Comparison of ENCODE assay signal across 15 cellular contexts in genomic region chr16:15856217-15856616, GRCh38. TPM values are rescaled to one million over a fixed set of nuclear protein-coding genes. Genes with fewer than 3 reads are reported as not detected.
DNase-seq lines count a peak whose midpoint lies in the region; ATAC-seq and TF ChIP-seq lines count a peak whose summit lies in the region.
"Had no signal": no experiment of that assay in that cellular context is flagged by ENCODE, and none has a peak within 500 bp of the region (broad histone marks: within the 10 kb centered on the region; RNA-seq: fewer than 3 reads in every experiment).

No MANE protein-coding gene starts in this region.

- H3K4me2 ChIP-seq in SU-DHL-6 (ENCODE audit: low read depth, low read length, poor library complexity, severe bottlenecking) (peak overlapping the region; percentile 97), hepatocyte (no peak overlapping the region)

- ATAC-seq in lower lobe of right lung (no peak), GM21360 (IDR thresholded peaks at IDR 0.05; ENCODE audit: unreplicated experiment) (no peak)
- ATAC-seq: body of pancreas had no signal

- peaks cover 28% of the 10 kb centered on the region for H3F3A ChIP-seq in SU-DHL-6 (ENCODE audit: insufficient read depth)

- H3K4me1 ChIP-seq in lower lobe of right lung (peaks cover 15% of the 10 kb centered on the region), testis (peaks cover 6% of the 10 kb centered on the region), hepatocyte (ENCODE audit: insufficient read depth) (no peaks in the 10 kb centered on the region)

- H3K36me3 ChIP-seq in SU-DHL-6 (ENCODE audit: low read length) (no peaks in the 10 kb centered on the region; the same call in 1 of the 2 replicates), lower lobe of right lung (no peaks in the 10 kb centered on the region), testis (ENCODE audit: low read depth, missing control alignments) (no peaks in the 10 kb centered on the region), hepatocyte (replicated peaks; ENCODE audit: insufficient read depth, low read depth) (no peaks in the 10 kb centered on the region)
- H3K36me3 ChIP-seq: tibial nerve had no signal

- H3K27me3 ChIP-seq in SU-DHL-6 (ENCODE audit: low read length) (no peaks in the 10 kb centered on the region), lower lobe of right lung (ENCODE audit: low read depth) (peaks cover 35% of the 10 kb centered on the region), testis (no peaks in the 10 kb centered on the region), hepatocyte (peaks cover 63% of the 10 kb centered on the region)

- intact Hi-C loops in lower lobe of right lung (cut with DNase I) (no loop called here), testis (cut with DNase I; ENCODE audit: low total_unique reads) (no loop called here)

- H3K79me2 ChIP-seq in SU-DHL-6 (ENCODE audit: insufficient read depth, low read length), result no peaks in the 10 kb centered on the region
- no peaks in the 10 kb centered on the region for H3K79me2 ChIP-seq in hepatocyte

- WGBS in testis, 2 donors, result 11 to 21% methylated on average over 3 of the region's 3 CpGs
- WGBS in hepatocyte (ENCODE audit: low lambda C conversion rate, missing lambda C conversion rate), result 57% methylated on average over 3 of the region's 3 CpGs

- H4K20me1 ChIP-seq in SU-DHL-6 (ENCODE audit: low read depth, low read length) (no peaks in the 10 kb centered on the region), hepatocyte (ENCODE audit: insufficient read depth, poor library complexity, severe bottlenecking) (no peaks in the 10 kb centered on the region)

- no peak for TF ChIP-seq CTCF in GM20000 (IDR thresholded peaks at IDR 0.05; ENCODE audit: extremely low read depth, missing control alignments)
- no peak for TF ChIP-seq CTCF in SU-DHL-6 (IDR thresholded peaks at IDR 0.05; ENCODE audit: insufficient read depth, low read length, poor library complexity, severe bottlenecking)
- no peak for TF ChIP-seq CTCF in lower lobe of right lung (IDR thresholded peaks at IDR 0.05)
- no peak for TF ChIP-seq CTCF in testis (IDR thresholded peaks at IDR 0.05)
- no peak for TF ChIP-seq CTCF in hepatocyte (IDR thresholded peaks at IDR 0.05; ENCODE audit: poor library complexity)

- no peak for TF ChIP-seq POLR2A in testis (IDR thresholded peaks at IDR 0.05)

- H3K4me3 ChIP-seq in SU-DHL-6 (ENCODE audit: insufficient read depth, low read length, poor library complexity, severe bottlenecking), result peak overlapping the region; percentile 59
- H3K4me3 ChIP-seq in lower lobe of right lung, result peak overlapping the region; percentile 49
- H3K4me3 ChIP-seq in testis, result peak overlapping the region; percentile 58 to 59
- H3K4me3 ChIP-seq in hepatocyte, result no peak overlapping the region
- H3K4me3 ChIP-seq: body of pancreas had no signal

- H3K27ac ChIP-seq in SU-DHL-6 (ENCODE audit: low read depth, low read length), result peak overlapping the region; percentile 94
- peak overlapping the region; percentile 11 for H3K27ac ChIP-seq in lower lobe of right lung
- peak overlapping the region; percentile 67 to 87 for H3K27ac ChIP-seq in testis
- H3K27ac ChIP-seq in hepatocyte, result no peak overlapping the region
- H3K27ac ChIP-seq: body of pancreas had no signal

- DNase-seq in GM20000 (ENCODE audit: low spot score), result peak; percentile 26
- no peak for DNase-seq in lower lobe of right lung
- DNase-seq in testis, result no peak
- DNase-seq in hepatocyte (ENCODE audit: low spot score), result no peak
- no peak for DNase-seq in NCI-H774 (lab: John Stamatoyannopoulos, UW)
- no peak for DNase-seq in DMS79 treated with DMSO at 0.1 percent for 48 hours (lab: John Stamatoyannopoulos, UW)
- DNase-seq: activated CD4-positive, CD25-positive, alpha-beta regulatory T cell; activated naive CD4-positive, alpha-beta T cell; body of pancreas; effector CD4-positive, alpha-beta T cell; IMR-90; NCI-H1105 treated with DMSO at 0.1 percent for 48 hours had no signal

- H3K9me2 ChIP-seq in SU-DHL-6 (replicated peaks; ENCODE audit: insufficient read depth, low read length) (no peaks in the 10 kb centered on the region), hepatocyte (replicated peaks; ENCODE audit: insufficient read depth) (no peaks in the 10 kb centered on the region)

- H3K9ac ChIP-seq in SU-DHL-6 (ENCODE audit: low read length), result peak overlapping the region; percentile 49

- H3K9me3 ChIP-seq in SU-DHL-6 (ENCODE audit: insufficient read depth, low read length) (no peaks in the 10 kb centered on the region), lower lobe of right lung (no peaks in the 10 kb centered on the region), testis (no peaks in the 10 kb centered on the region), hepatocyte (ENCODE audit: low read depth) (no peaks in the 10 kb centered on the region)
- H3K9me3 ChIP-seq: body of pancreas, tibial nerve had no signal

- H2AFZ ChIP-seq in SU-DHL-6 (ENCODE audit: low read depth, low read length, severe bottlenecking), result peak overlapping the region; percentile 52
- H2AFZ ChIP-seq in hepatocyte, result no peak overlapping the region

RNA-seq across cellular contexts. Expression of gene MYH11, which starts 0.6 kb away (rescaled TPM):
- 102 TPM for total RNA-seq in lower lobe of right lung
- 100 to 1,000 TPM; 263 to 271 TPM for total RNA-seq in testis
- 276 TPM for polyA plus RNA-seq in testis (ENCODE audit: insufficient read depth, low read depth, low replicate concordance)
- total RNA-seq in hepatocyte, result 5.9 and 8.1 TPM in 2 replicates
- polyA plus RNA-seq in hepatocyte, result 0.59 and 3.8 TPM in 2 replicates

RNA-seq across cellular contexts. Expression of gene CEP20, which starts 32.2 kb away (rescaled TPM):
- total RNA-seq in lower lobe of right lung (24.1 TPM), testis (10 to 100 TPM; 32.4 to 45.1 TPM), hepatocyte (34.9 and 39.8 TPM in 2 replicates)
- polyA plus RNA-seq in testis (ENCODE audit: insufficient read depth, low read depth, low replicate concordance) (70.6 TPM), hepatocyte (20.5 and 21.5 TPM in 2 replicates)

Comparison
In these comparisons a context has a peak if more than half of its experiments do, and no peak if none do; other contexts are left out.
1. RNA of gene MYH11, which starts 0.6 kb away (total RNA-seq): 263 to 271 TPM in testis and 102 TPM in lower lobe of right lung (single experiment); 5.9 to 8.1 TPM in hepatocyte; every median in the first group is over 10 times any median in the second.